2 cellular contexts compared by ENCODE assay signal in genomic region chr7:128379900-128380806, GRCh38.
TF ChIP-seq lines count a peak whose summit lies in the region.

No MANE protein-coding gene starts in this region.

TF ChIP-seq in HEK293, 187 proteins besides CTCF, POLR2A, EP300 and RAD21:
- no peak for TF ChIP-seq ZNF24 (tag by site-specific recombination; IDR thresholded peaks at IDR 0.05)
- TF ChIP-seq GLIS2 (tag by site-specific recombination; IDR thresholded peaks at IDR 0.05), result peak; percentile 14; the same call in 1 of the 2 replicates
- peak; percentile 49 for TF ChIP-seq ZIC2 (tag by site-specific recombination; IDR thresholded peaks at IDR 0.05)
- no peak for TF ChIP-seq HIC1 (tag by site-specific recombination; IDR thresholded peaks at IDR 0.05)
TF ChIP-seq in HEK293: peak in this region for 2.

TF ChIP-seq in K562, 482 proteins besides CTCF, POLR2A, EP300 and RAD21:
- TF ChIP-seq KLF10 (CRISPR knock-in tag; IDR thresholded peaks at IDR 0.05) (no peak), HLTF (IDR thresholded peaks at IDR 0.05) (no peak), KLF6 (CRISPR knock-in tag; IDR thresholded peaks at IDR 0.05; ENCODE audit: borderline replicate concordance) (no peak), PCBP1 (IDR thresholded peaks at IDR 0.05; ENCODE audit: low read depth, low read length, poor library complexity, severe bottlenecking) (no peak), AFF1 (IDR thresholded peaks at IDR 0.05; ENCODE audit: low read depth in 1 of 2, partially characterized antibody in 2 of 2) (no peak), TCFL5 (CRISPR knock-in tag; conservative IDR thresholded peaks at IDR 0.05) (no peak), PRPF4 (IDR thresholded peaks at IDR 0.05; ENCODE audit: insufficient read depth, low read depth, low read length, poor library complexity, severe bottlenecking) (no peak), ZNF707 (CRISPR knock-in tag; conservative IDR thresholded peaks at IDR 0.05) (no peak), SUPT5H (IDR thresholded peaks at IDR 0.05) (no peak), CHD1 (IDR thresholded peaks at IDR 0.05; ENCODE audit: low read length) (no peak), HNRNPL (IDR thresholded peaks at IDR 0.05; ENCODE audit: low read depth, low read length) (no peak), SMARCE1 (IDR thresholded peaks at IDR 0.05) (no peak), HES1 (IDR thresholded peaks at IDR 0.05; ENCODE audit: low read depth) (no peak), HINFP (tag; conservative IDR thresholded peaks at IDR 0.05; ENCODE audit: low read depth) (no peak), SMAD2 (IDR thresholded peaks at IDR 0.05; ENCODE audit: low read depth, low read length) (no peak), GTF2E2 (tag; IDR thresholded peaks at IDR 0.05) (no peak), FOXO4 (CRISPR knock-in tag; IDR thresholded peaks at IDR 0.05) (no peak)
TF ChIP-seq in K562: peak in this region for 0.
